Comparison of ENCODE assay signal across 1 cellular context in the genomic region with DNA sequence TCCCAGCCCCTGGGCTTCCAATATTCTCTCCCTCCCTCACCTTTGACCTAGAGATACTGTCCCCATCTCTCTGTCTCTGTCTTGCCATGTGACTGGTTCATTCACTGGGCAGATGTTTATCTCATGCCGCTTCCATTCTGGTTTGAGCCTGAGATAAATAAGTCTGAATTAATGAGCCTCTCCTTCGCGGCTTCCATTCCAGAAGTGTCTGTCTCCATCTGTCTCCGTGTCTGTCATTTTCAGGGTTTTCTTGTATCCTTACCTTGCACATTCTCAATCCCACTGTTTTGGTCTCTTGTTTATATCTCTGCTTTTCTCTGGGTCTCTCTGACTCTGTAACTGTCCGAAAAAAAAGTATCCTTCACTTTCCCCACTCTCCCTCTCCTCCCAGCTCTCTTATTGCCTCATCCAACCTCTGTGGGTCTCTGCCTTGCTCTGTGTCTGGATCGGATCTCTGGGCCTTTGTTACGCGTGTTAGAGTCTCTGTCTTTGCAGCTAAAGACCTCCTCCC.
TF ChIP-seq lines count a peak whose summit lies in the region.

No MANE protein-coding gene starts in this region.

TF ChIP-seq in SK-N-SH, 30 proteins besides CTCF, POLR2A, EP300 and RAD21 (continued from another document):
- TF ChIP-seq TAF1 (IDR thresholded peaks at IDR 0.05; ENCODE audit: borderline replicate concordance, low read depth, low read length): peak; percentile 63; the same call in 1 of the 2 replicates
- peak; percentile 76 for TF ChIP-seq GATA2 (CRISPR knock-in tag; IDR thresholded peaks at IDR 0.05)
- no peak for TF ChIP-seq YY1 (IDR thresholded peaks at IDR 0.05; ENCODE audit: low read depth)
- no peak for TF ChIP-seq SMC3 (IDR thresholded peaks at IDR 0.05; ENCODE audit: low read depth, low read length)
- TF ChIP-seq RFX5 (IDR thresholded peaks at IDR 0.05; ENCODE audit: low read length): no peak
